Comparison of ENCODE assay signal across 23 cellular contexts in genomic region chr6:161508341-161508740, GRCh38.
"Had no signal": no experiment of that assay in that cellular context is flagged by ENCODE, and none has a peak within 500 bp of the region (broad histone marks: within the 10 kb centered on the region; RNA-seq: fewer than 3 reads in every experiment).

No MANE protein-coding gene starts in this region.

- H3K9me3 ChIP-seq: colonic mucosa, esophagus muscularis mucosa, esophagus squamous epithelium, gastrocnemius medialis, gastroesophageal sphincter, heart left ventricle had no signal

- H3K4me1 ChIP-seq: colonic mucosa, esophagus muscularis mucosa, esophagus squamous epithelium, foreskin keratinocyte, gastrocnemius medialis, gastroesophageal sphincter had no signal

- H3K27ac ChIP-seq: colonic mucosa, coronary artery, dorsolateral prefrontal cortex, epithelial cell of prostate, esophagus muscularis mucosa, esophagus squamous epithelium, foreskin keratinocyte, gastrocnemius medialis, gastroesophageal sphincter, heart left ventricle had no signal

- DNase-seq: colonic mucosa; cortex of kidney; dermis blood vessel endothelial cell; dorsolateral prefrontal cortex; effector CD4-positive, alpha-beta T cell; effector CD8-positive, alpha-beta T cell; effector memory CD4-positive, alpha-beta T cell; effector memory CD8-positive, alpha-beta T cell; endodermal cell; erythroblast; esophagus squamous epithelium; foreskin fibroblast; foreskin keratinocyte; foreskin melanocyte; gastrocnemius medialis; glutamatergic neuron; head of caudate nucleus; heart left ventricle had no signal

- H3K4me3 Mint-ChIP-seq: dendritic cell treated with granulocyte-macrophage colony-stimulating factor and Interleukin-4, amounts not matched to agents 40 ng/mL and 50 ng/mL, for 4 days; effector memory CD8-positive, alpha-beta T cell; endodermal cell had no signal

- H3K27me3 Mint-ChIP-seq: dendritic cell treated with granulocyte-macrophage colony-stimulating factor and Interleukin-4, amounts not matched to agents 40 ng/mL and 50 ng/mL, for 4 days had no signal

- H3K27ac Mint-ChIP-seq: dendritic cell treated with granulocyte-macrophage colony-stimulating factor and Interleukin-4, amounts not matched to agents 40 ng/mL and 50 ng/mL, for 4 days; effector memory CD8-positive, alpha-beta T cell; endodermal cell had no signal

- H3K36me3 ChIP-seq: colonic mucosa, esophagus muscularis mucosa, esophagus squamous epithelium, gastrocnemius medialis, gastroesophageal sphincter, heart left ventricle had no signal

- H3K27me3 ChIP-seq: colonic mucosa, dorsolateral prefrontal cortex, esophagus muscularis mucosa, esophagus squamous epithelium, foreskin keratinocyte, gastrocnemius medialis, gastroesophageal sphincter, heart left ventricle had no signal

- H3K4me3 ChIP-seq: colonic mucosa, coronary artery, dorsolateral prefrontal cortex, esophagus muscularis mucosa, esophagus squamous epithelium, gastrocnemius medialis, gastroesophageal sphincter, heart left ventricle had no signal
